Comparison of ENCODE assay signal across 8 cellular contexts in genomic region chr5:115544371-115545064, GRCh38. TPM values are rescaled to one million over a fixed set of nuclear protein-coding genes. Genes with fewer than 3 reads are reported as not detected.
A peak's percentile ranks its signal among the peaks of the same experiment; 100 is the strongest.
DNase-seq lines count a peak whose midpoint lies in the region; ATAC-seq and TF ChIP-seq lines count a peak whose summit lies in the region.

Gene FEM1C (minus strand): TSS chr5:115544775. CDS start chr5:115543493, 1,282 bp downstream.

- H3K4me1 ChIP-seq in BE2C, result no peaks in the 10 kb centered on the region

- H3K27ac Mint-ChIP-seq in activated CD4-positive, alpha-beta T cell treated with anti-CD3 and anti-CD28 coated beads, Interleukin-2, amount 10 ng/mL, durations not matched to agents 24 days and 14 days, result peak within 1 kb of the TSS; percentile 100

- TF ChIP-seq CTCF in BE2C (IDR thresholded peaks at IDR 0.05; ENCODE audit: low read depth, low read length) (no peak), coronary artery (IDR thresholded peaks at IDR 0.05) (no peak)

- H3K9me3 Mint-ChIP-seq in activated CD4-positive, alpha-beta T cell treated with anti-CD3 and anti-CD28 coated beads, Interleukin-2, amount 10 ng/mL, durations not matched to agents 24 days and 14 days, result peaks cover 6% of the 10 kb centered on the region

- H3K4me1 Mint-ChIP-seq in activated CD4-positive, alpha-beta T cell treated with anti-CD3 and anti-CD28 coated beads, Interleukin-2, amount 10 ng/mL, durations not matched to agents 24 days and 14 days, result peaks cover 40% of the 10 kb centered on the region

- no peaks in the 10 kb centered on the region; the same call in 1 of the 2 replicates for H3K36me3 ChIP-seq in BE2C

- peak within 1 kb of the TSS; percentile 99 for H3K4me3 Mint-ChIP-seq in activated CD4-positive, alpha-beta T cell treated with anti-CD3 and anti-CD28 coated beads, Interleukin-2, amount 10 ng/mL, durations not matched to agents 24 days and 14 days

- DNase-seq in BE2C (peak; percentile 100), GM19240 (ENCODE audit: insufficient read length, low spot score) (peak; percentile 56), NCI-H526 (lab: John Stamatoyannopoulos, UW) (peak; percentile 83 to 95), coronary artery (ENCODE audit: low spot score) (peak; percentile 99), left kidney (ENCODE audit: low read depth, low spot score) (peak; percentile 99)
- peak; percentile 97 for DNase-seq in activated CD4-positive, alpha-beta T cell treated with anti-CD3 and anti-CD28 coated beads, Interleukin-2, amount 10 ng/mL, durations not matched to agents 24 days and 14 days
- peak; percentile 99 for DNase-seq in stimulated activated CD4-positive, alpha-beta T cell treated with anti-CD3 and anti-CD28 coated beads, Interleukin-2, amount 100 ng/mL, for 24 hours

- intact Hi-C loops in activated CD4-positive, alpha-beta T cell treated with anti-CD3 and anti-CD28 coated beads, Interleukin-2, amount 10 ng/mL, durations not matched to agents 24 days and 14 days (cut with micrococcal nuclease), result loop anchor here (1.0 to 10.0 kb wide), 7 partner anchors 56 to 370 kb away; partner anchors contain the start of genes AP3S1, ATG12, CCDC112 and PGGT1B

- peak within 1 kb of the TSS; percentile 97 to 100 for H3K27ac ChIP-seq in coronary artery

- H3K4me3 ChIP-seq in BE2C (ENCODE audit: low read depth, low read length) (peak within 1 kb of the TSS; percentile 81), coronary artery (peak within 1 kb of the TSS; percentile 87)

- no peaks in the 10 kb centered on the region for H3K9me3 ChIP-seq in BE2C

- no peaks in the 10 kb centered on the region for H3K27me3 Mint-ChIP-seq in activated CD4-positive, alpha-beta T cell treated with anti-CD3 and anti-CD28 coated beads, Interleukin-2, amount 10 ng/mL, durations not matched to agents 24 days and 14 days

- no peaks in the 10 kb centered on the region for H3K27me3 ChIP-seq in BE2C

- ATAC-seq in HG03460 (IDR thresholded peaks at IDR 0.05; ENCODE audit: unreplicated experiment), result peak; percentile 96

- peaks cover 51% of the 10 kb centered on the region for H3K36me3 Mint-ChIP-seq in activated CD4-positive, alpha-beta T cell treated with anti-CD3 and anti-CD28 coated beads, Interleukin-2, amount 10 ng/mL, durations not matched to agents 24 days and 14 days (ENCODE audit: low read depth)

RNA-seq across cellular contexts. Expression of gene FEM1C, which starts in this region (rescaled TPM):
- 4.8 TPM for polyA plus RNA-seq in BE2C (2012; ENCODE audit: insufficient read depth, insufficient read length, low read depth)
- total RNA-seq in activated CD4-positive, alpha-beta T cell treated with anti-CD3 and anti-CD28 coated beads, Interleukin-2, amount 10 ng/mL, durations not matched to agents 24 days and 14 days, result 13.9 and 14.6 TPM in 2 replicates

Comparison
In these comparisons a context has a peak if more than half of its experiments do, and no peak if none do; other contexts are left out.
1. Peak in every context shown above with its lines: DNase-seq, ATAC-seq, H3K4me3 ChIP-seq and H3K27ac ChIP-seq.